ENCODE assay signal across 1 cellular context in the genomic region with DNA sequence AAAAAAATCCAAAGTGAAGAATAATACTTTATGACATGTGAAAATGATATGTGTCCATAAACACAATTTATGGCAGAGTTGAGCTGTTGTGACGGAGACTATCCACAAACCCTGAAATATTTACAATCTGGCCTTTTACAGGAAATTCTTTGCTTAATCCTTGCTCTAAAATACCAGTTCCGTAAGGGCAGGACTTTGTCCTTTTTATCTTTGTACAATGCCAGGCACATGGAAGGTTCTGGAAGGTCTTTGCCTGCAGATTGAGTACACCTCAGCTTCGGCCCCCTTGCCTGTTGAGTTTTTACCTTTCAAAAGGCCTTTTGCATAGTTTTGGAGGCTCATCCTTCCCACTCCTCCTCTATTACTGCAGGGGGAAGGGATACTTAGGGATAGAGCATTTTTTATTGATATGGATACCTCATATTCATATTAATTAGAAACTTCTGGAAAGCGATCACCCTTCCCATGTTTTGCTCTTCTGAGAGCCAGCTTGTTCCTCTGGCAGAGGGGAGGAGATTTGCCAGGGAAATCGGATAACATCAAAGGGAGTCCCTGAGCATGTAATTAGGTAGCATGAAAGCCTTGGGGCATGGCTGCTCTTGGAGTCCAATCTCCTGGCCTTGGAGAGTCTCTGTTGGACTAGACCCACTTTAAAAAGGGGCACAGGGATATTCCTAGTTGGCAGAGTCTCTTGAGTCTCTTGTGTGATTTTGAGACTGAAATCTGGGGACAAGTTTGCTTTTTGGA.
TF ChIP-seq lines count a peak whose summit lies in the region.

No MANE protein-coding gene starts in this region.

TF ChIP-seq in liver, 16 proteins besides CTCF, POLR2A, EP300 and RAD21 (continued from another document):
- TF ChIP-seq, protein P1, sequence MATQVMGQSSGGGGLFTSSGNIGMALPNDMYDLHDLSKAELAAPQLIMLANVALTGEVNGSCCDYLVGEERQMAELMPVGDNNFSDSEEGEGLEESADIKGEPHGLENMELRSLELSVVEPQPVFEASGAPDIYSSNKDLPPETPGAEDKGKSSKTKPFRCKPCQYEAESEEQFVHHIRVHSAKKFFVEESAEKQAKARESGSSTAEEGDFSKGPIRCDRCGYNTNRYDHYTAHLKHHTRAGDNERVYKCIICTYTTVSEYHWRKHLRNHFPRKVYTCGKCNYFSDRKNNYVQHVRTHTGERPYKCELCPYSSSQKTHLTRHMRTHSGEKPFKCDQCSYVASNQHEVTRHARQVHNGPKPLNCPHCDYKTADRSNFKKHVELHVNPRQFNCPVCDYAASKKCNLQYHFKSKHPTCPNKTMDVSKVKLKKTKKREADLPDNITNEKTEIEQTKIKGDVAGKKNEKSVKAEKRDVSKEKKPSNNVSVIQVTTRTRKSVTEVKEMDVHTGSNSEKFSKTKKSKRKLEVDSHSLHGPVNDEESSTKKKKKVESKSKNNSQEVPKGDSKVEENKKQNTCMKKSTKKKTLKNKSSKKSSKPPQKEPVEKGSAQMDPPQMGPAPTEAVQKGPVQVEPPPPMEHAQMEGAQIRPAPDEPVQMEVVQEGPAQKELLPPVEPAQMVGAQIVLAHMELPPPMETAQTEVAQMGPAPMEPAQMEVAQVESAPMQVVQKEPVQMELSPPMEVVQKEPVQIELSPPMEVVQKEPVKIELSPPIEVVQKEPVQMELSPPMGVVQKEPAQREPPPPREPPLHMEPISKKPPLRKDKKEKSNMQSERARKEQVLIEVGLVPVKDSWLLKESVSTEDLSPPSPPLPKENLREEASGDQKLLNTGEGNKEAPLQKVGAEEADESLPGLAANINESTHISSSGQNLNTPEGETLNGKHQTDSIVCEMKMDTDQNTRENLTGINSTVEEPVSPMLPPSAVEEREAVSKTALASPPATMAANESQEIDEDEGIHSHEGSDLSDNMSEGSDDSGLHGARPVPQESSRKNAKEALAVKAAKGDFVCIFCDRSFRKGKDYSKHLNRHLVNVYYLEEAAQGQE (IDR thresholded peaks at IDR 0.05) = no peak
- TF ChIP-seq RXRA (IDR thresholded peaks at IDR 0.05) = peak in 1 of 2 donors; percentile 47
TF ChIP-seq in liver: peak in this region for 3.
